In the genomic region with DNA sequence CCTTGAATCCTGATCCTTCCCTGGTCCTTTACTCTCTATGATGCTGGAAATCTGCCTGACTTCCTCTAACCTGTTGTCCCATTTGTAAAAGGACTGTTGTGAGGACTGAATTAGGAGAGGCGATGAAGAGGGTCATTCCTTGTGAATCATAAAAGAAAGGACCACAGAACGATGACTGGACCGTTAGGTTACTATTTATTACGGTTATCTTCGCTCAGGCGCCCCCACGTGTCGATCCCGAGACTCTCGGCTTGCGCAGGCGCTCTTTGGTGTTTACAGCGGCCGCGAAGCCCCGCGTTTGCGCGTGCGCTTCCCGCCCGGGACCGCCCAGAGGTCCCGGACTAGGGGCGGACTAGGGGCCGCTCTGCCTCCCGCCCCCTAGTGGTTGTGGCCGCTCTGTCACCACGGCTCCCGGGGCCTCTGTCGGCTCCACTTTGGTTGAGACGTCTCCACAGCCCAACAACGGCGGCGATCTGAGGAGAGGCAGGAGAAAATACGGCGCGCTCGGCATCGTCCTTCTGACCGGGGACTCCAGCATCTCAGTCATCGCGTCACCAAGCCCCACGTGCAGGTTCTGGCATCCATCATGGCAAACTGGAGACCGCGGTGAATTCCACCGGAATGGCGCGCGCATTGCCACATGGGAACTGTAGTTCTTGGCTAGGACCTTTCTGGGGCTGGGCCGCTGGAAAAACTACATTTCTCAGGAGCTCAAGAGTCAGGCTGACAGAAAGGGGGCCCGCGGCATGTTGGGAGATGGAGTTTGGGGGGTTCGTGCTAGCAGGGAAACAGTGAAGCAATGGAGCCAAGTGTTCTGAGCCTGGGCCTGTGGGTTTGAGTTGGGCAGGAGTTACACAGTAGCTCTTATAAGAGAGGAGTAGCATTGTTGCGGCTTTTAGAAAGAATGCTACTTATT, we compare ENCODE assay signal across 1 cellular context.
TF ChIP-seq lines count a peak whose summit lies in the region.

STARD10 (minus strand) TSS at position 596 of the 916 bp plus-strand sequence. CDS start 12,866 bp downstream, outside the sequence.

TF ChIP-seq in GM12878, 131 proteins besides CTCF, POLR2A, EP300 and RAD21 (continued from another document and continues in another):
- TF ChIP-seq NKRF (conservative IDR thresholded peaks at IDR 0.05) (no peak; the same call in 1 of the 2 replicates), SP1 (IDR thresholded peaks at IDR 0.05; ENCODE audit: low read depth, low read length) (no peak), BCLAF1 (IDR thresholded peaks at IDR 0.05) (no peak), SUPT20H (IDR thresholded peaks at IDR 0.05; ENCODE audit: borderline replicate concordance, control insufficient read depth, low read depth, low read length) (no peak), ZNF384 (IDR thresholded peaks at IDR 0.05; ENCODE audit: borderline replicate concordance, low read depth, low read length) (no peak), USF1 (IDR thresholded peaks at IDR 0.05; ENCODE audit: borderline replicate concordance, extremely low read length, insufficient read depth, low read depth, low read length) (peak; percentile 43), BCL11A (IDR thresholded peaks at IDR 0.05; ENCODE audit: low read depth, low read length) (no peak), GATAD2B (conservative IDR thresholded peaks at IDR 0.05; ENCODE audit: low read depth) (peak; percentile 84), RELA (IDR thresholded peaks at IDR 0.05; ENCODE audit: borderline replicate concordance, partially characterized antibody) (peak; percentile 94), MYB (IDR thresholded peaks at IDR 0.05; ENCODE audit: borderline replicate concordance, low read depth, low read length) (no peak), TCF7 (IDR thresholded peaks at IDR 0.05; ENCODE audit: borderline replicate concordance) (no peak), BMI1 (IDR thresholded peaks at IDR 0.05; ENCODE audit: borderline replicate concordance) (no peak), CEBPB (IDR thresholded peaks at IDR 0.05; ENCODE audit: borderline replicate concordance in 1 of 2, low read depth in 2 of 2, low read length in 2 of 2) (no peak), IKZF2 (IDR thresholded peaks at IDR 0.05) (peak; percentile 77 to 80; a peak in 3 of 4 replicates), SIN3A (IDR thresholded peaks at IDR 0.05; ENCODE audit: low read depth, low read length) (0 out of 2 replicates have a peak, but pooled peaks have one; percentile 56), KLF5 (IDR thresholded peaks at IDR 0.05; ENCODE audit: partially characterized antibody) (no peak), ZNF217 (IDR thresholded peaks at IDR 0.05) (no peak), GABPA (IDR thresholded peaks at IDR 0.05; ENCODE audit: low read depth) (peak; percentile 81; the same call in 1 of the 2 replicates), ZNF24 (IDR thresholded peaks at IDR 0.05) (no peak), NFYA (IDR thresholded peaks at IDR 0.05; ENCODE audit: borderline replicate concordance, low read depth, low read length) (no peak), SMAD1 (IDR thresholded peaks at IDR 0.05; ENCODE audit: low read depth, partially characterized antibody) (peak; percentile 28), POU2F2 (IDR thresholded peaks at IDR 0.05; ENCODE audit: borderline replicate concordance, low read depth, low read length) (no peak; the same call in 2 of the 3 replicates), HDGF (IDR thresholded peaks at IDR 0.05) (no peak; the same call in 1 of the 2 replicates), ZNF687 (IDR thresholded peaks at IDR 0.05) (no peak; the same call in 1 of the 2 replicates), YBX1 (IDR thresholded peaks at IDR 0.05) (no peak), HCFC1 (IDR thresholded peaks at IDR 0.05; ENCODE audit: low read length) (peak; percentile 92)
- TF ChIP-seq, protein P1, sequence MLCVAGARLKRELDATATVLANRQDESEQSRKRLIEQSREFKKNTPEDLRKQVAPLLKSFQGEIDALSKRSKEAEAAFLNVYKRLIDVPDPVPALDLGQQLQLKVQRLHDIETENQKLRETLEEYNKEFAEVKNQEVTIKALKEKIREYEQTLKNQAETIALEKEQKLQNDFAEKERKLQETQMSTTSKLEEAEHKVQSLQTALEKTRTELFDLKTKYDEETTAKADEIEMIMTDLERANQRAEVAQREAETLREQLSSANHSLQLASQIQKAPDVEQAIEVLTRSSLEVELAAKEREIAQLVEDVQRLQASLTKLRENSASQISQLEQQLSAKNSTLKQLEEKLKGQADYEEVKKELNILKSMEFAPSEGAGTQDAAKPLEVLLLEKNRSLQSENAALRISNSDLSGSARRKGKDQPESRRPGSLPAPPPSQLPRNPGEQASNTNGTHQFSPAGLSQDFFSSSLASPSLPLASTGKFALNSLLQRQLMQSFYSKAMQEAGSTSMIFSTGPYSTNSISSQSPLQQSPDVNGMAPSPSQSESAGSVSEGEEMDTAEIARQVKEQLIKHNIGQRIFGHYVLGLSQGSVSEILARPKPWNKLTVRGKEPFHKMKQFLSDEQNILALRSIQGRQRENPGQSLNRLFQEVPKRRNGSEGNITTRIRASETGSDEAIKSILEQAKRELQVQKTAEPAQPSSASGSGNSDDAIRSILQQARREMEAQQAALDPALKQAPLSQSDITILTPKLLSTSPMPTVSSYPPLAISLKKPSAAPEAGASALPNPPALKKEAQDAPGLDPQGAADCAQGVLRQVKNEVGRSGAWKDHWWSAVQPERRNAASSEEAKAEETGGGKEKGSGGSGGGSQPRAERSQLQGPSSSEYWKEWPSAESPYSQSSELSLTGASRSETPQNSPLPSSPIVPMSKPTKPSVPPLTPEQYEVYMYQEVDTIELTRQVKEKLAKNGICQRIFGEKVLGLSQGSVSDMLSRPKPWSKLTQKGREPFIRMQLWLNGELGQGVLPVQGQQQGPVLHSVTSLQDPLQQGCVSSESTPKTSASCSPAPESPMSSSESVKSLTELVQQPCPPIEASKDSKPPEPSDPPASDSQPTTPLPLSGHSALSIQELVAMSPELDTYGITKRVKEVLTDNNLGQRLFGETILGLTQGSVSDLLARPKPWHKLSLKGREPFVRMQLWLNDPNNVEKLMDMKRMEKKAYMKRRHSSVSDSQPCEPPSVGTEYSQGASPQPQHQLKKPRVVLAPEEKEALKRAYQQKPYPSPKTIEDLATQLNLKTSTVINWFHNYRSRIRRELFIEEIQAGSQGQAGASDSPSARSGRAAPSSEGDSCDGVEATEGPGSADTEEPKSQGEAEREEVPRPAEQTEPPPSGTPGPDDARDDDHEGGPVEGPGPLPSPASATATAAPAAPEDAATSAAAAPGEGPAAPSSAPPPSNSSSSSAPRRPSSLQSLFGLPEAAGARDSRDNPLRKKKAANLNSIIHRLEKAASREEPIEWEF (IDR thresholded peaks at IDR 0.05; ENCODE audit: insufficient replicate concordance, low read depth, low read length): no peak
- TF ChIP-seq, protein P2, sequence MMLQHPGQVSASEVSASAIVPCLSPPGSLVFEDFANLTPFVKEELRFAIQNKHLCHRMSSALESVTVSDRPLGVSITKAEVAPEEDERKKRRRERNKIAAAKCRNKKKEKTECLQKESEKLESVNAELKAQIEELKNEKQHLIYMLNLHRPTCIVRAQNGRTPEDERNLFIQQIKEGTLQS (IDR thresholded peaks at IDR 0.05; ENCODE audit: borderline replicate concordance, extremely low read depth, low read depth, low read length): 0 out of 2 replicates have a peak, but pooled peaks have one; percentile 3
- TF ChIP-seq, protein P3, sequence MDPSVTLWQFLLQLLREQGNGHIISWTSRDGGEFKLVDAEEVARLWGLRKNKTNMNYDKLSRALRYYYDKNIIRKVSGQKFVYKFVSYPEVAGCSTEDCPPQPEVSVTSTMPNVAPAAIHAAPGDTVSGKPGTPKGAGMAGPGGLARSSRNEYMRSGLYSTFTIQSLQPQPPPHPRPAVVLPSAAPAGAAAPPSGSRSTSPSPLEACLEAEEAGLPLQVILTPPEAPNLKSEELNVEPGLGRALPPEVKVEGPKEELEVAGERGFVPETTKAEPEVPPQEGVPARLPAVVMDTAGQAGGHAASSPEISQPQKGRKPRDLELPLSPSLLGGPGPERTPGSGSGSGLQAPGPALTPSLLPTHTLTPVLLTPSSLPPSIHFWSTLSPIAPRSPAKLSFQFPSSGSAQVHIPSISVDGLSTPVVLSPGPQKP (IDR thresholded peaks at IDR 0.05; ENCODE audit: low read depth, low read length): 0 out of 2 replicates have a peak, but pooled peaks have one; percentile 76
- TF ChIP-seq, protein P4, sequence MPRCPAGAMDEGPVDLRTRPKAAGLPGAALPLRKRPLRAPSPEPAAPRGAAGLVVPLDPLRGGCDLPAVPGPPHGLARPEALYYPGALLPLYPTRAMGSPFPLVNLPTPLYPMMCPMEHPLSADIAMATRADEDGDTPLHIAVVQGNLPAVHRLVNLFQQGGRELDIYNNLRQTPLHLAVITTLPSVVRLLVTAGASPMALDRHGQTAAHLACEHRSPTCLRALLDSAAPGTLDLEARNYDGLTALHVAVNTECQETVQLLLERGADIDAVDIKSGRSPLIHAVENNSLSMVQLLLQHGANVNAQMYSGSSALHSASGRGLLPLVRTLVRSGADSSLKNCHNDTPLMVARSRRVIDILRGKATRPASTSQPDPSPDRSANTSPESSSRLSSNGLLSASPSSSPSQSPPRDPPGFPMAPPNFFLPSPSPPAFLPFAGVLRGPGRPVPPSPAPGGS (IDR thresholded peaks at IDR 0.05; ENCODE audit: borderline replicate concordance, insufficient read depth, low read depth, low read length, poor library complexity, severe bottlenecking): no peak
